ENCODE assay signal across 22 cellular contexts in genomic region chr14:96119947-96120346, GRCh38.
DNase-seq lines count a peak whose midpoint lies in the region; ATAC-seq and TF ChIP-seq lines count a peak whose summit lies in the region.
"Had no signal": no experiment of that assay in that cellular context is flagged by ENCODE, and none has a peak within 500 bp of the region (broad histone marks: within the 10 kb centered on the region; RNA-seq: fewer than 3 reads in every experiment).

No MANE protein-coding gene starts in this region.

- H3K9me3 Mint-ChIP-seq in stimulated activated naive B cell treated with anti-CD40 and anti-IgM and Interleukin-4, amounts not matched to agents 10 μg/mL and 1 μg/mL and 100 μg/mL, for 72 hours = peaks cover 0 to 10% of the 10 kb centered on the region in 2 donors
- H3K9me3 Mint-ChIP-seq in activated CD8-positive, alpha-beta memory T cell treated with anti-CD3 and anti-CD28 coated beads, Interleukin-2, amount 10 ng/mL, durations not matched to agents 7 days and 5 days (ENCODE audit: low read depth) = no peaks in the 10 kb centered on the region

- H3K9me3 ChIP-seq in PC-9 (ENCODE audit: insufficient read depth, low read depth) (no peaks in the 10 kb centered on the region), spleen (peaks cover 0 to 7% (median 0%) of the 10 kb centered on the region in 8 donors)
- H3K9me3 ChIP-seq: neutrophil had no signal

- DNase-seq in DMS53 (lab: John Stamatoyannopoulos, UW) (peak; percentile 9), DMS53 treated with DMSO at 0.1 percent for 48 hours (lab: John Stamatoyannopoulos, UW; ENCODE audit: unreplicated experiment) (no peak), PC-9 (peak in 1 of 2 experiments; percentile 35), fibroblast of gingiva (ENCODE audit: low read depth) (peak; percentile 56), DMS153 treated with DMSO at 0.1 percent for 48 hours (lab: John Stamatoyannopoulos, UW; ENCODE audit: unreplicated experiment) (no peak), spleen (no peak)
- DNase-seq in stimulated activated naive B cell treated with anti-CD40 and anti-IgM and Interleukin-4, amounts not matched to agents 10 μg/mL and 1 μg/mL and 100 μg/mL, for 72 hours = no peak
- no peak for DNase-seq in activated CD8-positive, alpha-beta memory T cell treated with anti-CD3 and anti-CD28 coated beads, Interleukin-2, amount 10 ng/mL, durations not matched to agents 7 days and 5 days
- DNase-seq: activated CD8-positive, alpha-beta memory T cell treated with anti-CD3 and anti-CD28 coated beads, Interleukin-2, amount 50 U/mL, for 4 hours; CD4-positive, alpha-beta T cell; erythroblast; foreskin keratinocyte; heart right ventricle; Karpas-422; left colon; NCI-H1436 treated with DMSO at 0.1 percent for 48 hours; NCI-H510A; stimulated activated CD4-positive, alpha-beta T cell treated with anti-CD3 and anti-CD28 coated beads, Interleukin-1b, Interleukin-23, amount 100 ng/mL, for 48 hours had no signal

- H3K4me3 ChIP-seq in PC-9 (no peak overlapping the region), spleen (no peak overlapping the region)
- H3K4me3 ChIP-seq: heart right ventricle had no signal

- no peaks in the 10 kb centered on the region for H3K9me2 ChIP-seq in PC-9 (ENCODE audit: insufficient read depth)

- no TSS peak for BruUV-seq in PC-9 (replicated peaks; lab: Mats Ljungman, UMichigan)

- WGBS in spleen, 5 donors = 53 to 70% (median 60%) methylated on average over 2 of the region's 2 CpGs

- H3K36me3 ChIP-seq in PC-9 (ENCODE audit: low read depth) (no peaks in the 10 kb centered on the region), spleen (no peaks in the 10 kb centered on the region)
- H3K36me3 ChIP-seq: heart right ventricle, neutrophil had no signal

- no peak overlapping the region for H2AFZ ChIP-seq in PC-9

- peak overlapping the region; percentile 90 for H3K27ac ChIP-seq in PC-9
- peak overlapping the region in 2 of 8 donors; percentile 11 to 44 for H3K27ac ChIP-seq in spleen
- H3K27ac ChIP-seq: 22Rv1, foreskin keratinocyte, heart right ventricle, neutrophil had no signal

- H4K20me1 ChIP-seq in PC-9 (ENCODE audit: insufficient read depth) = no peaks in the 10 kb centered on the region

- no peaks in the 10 kb centered on the region for H3K79me2 ChIP-seq in PC-9 (ENCODE audit: low read depth)

- TF ChIP-seq CTCF in PC-9 (conservative IDR thresholded peaks at IDR 0.05) (no peak), spleen (IDR thresholded peaks at IDR 0.05 in 8 of 11, conservative IDR thresholded peaks at IDR 0.05 in 3 of 11) (no peak)

- no peak overlapping the region for H3K4me3 Mint-ChIP-seq in stimulated activated naive B cell treated with anti-CD40 and anti-IgM and Interleukin-4, amounts not matched to agents 10 μg/mL and 1 μg/mL and 100 μg/mL, for 72 hours
- H3K4me3 Mint-ChIP-seq in activated CD8-positive, alpha-beta memory T cell treated with anti-CD3 and anti-CD28 coated beads, Interleukin-2, amount 10 ng/mL, durations not matched to agents 7 days and 5 days = no peak overlapping the region
- H3K4me3 Mint-ChIP-seq: brain; CD4-positive, alpha-beta T cell; memory B cell had no signal

- ATAC-seq in stimulated activated naive B cell treated with anti-CD40 and anti-IgM and Interleukin-4, amounts not matched to agents 10 μg/mL and 1 μg/mL and 100 μg/mL, for 72 hours (replicated peaks) = peak; percentile 27 to 36
- ATAC-seq in activated CD8-positive, alpha-beta memory T cell treated with anti-CD3 and anti-CD28 coated beads, Interleukin-2, amount 10 ng/mL, durations not matched to agents 7 days and 5 days = no peak
- ATAC-seq: foreskin keratinocyte, heart right ventricle, left colon had no signal

- H3K36me3 Mint-ChIP-seq in stimulated activated naive B cell treated with anti-CD40 and anti-IgM and Interleukin-4, amounts not matched to agents 10 μg/mL and 1 μg/mL and 100 μg/mL, for 72 hours = peaks cover 0 to 2% of the 10 kb centered on the region in 2 donors
- H3K36me3 Mint-ChIP-seq in activated CD8-positive, alpha-beta memory T cell treated with anti-CD3 and anti-CD28 coated beads, Interleukin-2, amount 10 ng/mL, durations not matched to agents 7 days and 5 days = no peaks in the 10 kb centered on the region
- H3K36me3 Mint-ChIP-seq: brain had no signal

- H3K4me2 ChIP-seq in PC-9 = peak overlapping the region; percentile 61

- peaks cover 0 to 10% of the 10 kb centered on the region in 2 donors for H3K27me3 Mint-ChIP-seq in stimulated activated naive B cell treated with anti-CD40 and anti-IgM and Interleukin-4, amounts not matched to agents 10 μg/mL and 1 μg/mL and 100 μg/mL, for 72 hours
- H3K27me3 Mint-ChIP-seq in activated CD8-positive, alpha-beta memory T cell treated with anti-CD3 and anti-CD28 coated beads, Interleukin-2, amount 10 ng/mL, durations not matched to agents 7 days and 5 days = peaks cover 23% of the 10 kb centered on the region
- H3K27me3 Mint-ChIP-seq: brain; CD4-positive, alpha-beta T cell had no signal

- H3K4me1 ChIP-seq in PC-9 (replicated peaks; ENCODE audit: insufficient read depth) (peaks cover 80% of the 10 kb centered on the region), spleen (peaks cover 0 to 12% (median under 1%) of the 10 kb centered on the region in 6 donors)
- H3K4me1 ChIP-seq: foreskin keratinocyte, heart right ventricle had no signal

- CTCF ChIA-PET in PC-9 (lab: Charles Lee) = no interaction called here
- CTCF ChIA-PET in activated CD8-positive, alpha-beta memory T cell treated with anti-CD3 and anti-CD28 coated beads, Interleukin-2, amount 10 ng/mL, durations not matched to agents 7 days and 5 days (lab: Charles Lee) = no interaction called here

- H3K27me3 ChIP-seq in PC-9 (ENCODE audit: insufficient read depth, low read depth) (no peaks in the 10 kb centered on the region), spleen (replicated peaks in 1 of 7) (peaks cover 0 to 4% (median 0%) of the 10 kb centered on the region in 7 donors)

- no peak for TF ChIP-seq POLR2A in spleen (IDR thresholded peaks at IDR 0.05)

- peaks cover 14 to 18% of the 10 kb centered on the region in 2 donors for H3K4me1 Mint-ChIP-seq in stimulated activated naive B cell treated with anti-CD40 and anti-IgM and Interleukin-4, amounts not matched to agents 10 μg/mL and 1 μg/mL and 100 μg/mL, for 72 hours
- H3K4me1 Mint-ChIP-seq in activated CD8-positive, alpha-beta memory T cell treated with anti-CD3 and anti-CD28 coated beads, Interleukin-2, amount 10 ng/mL, durations not matched to agents 7 days and 5 days = peaks cover 3% of the 10 kb centered on the region
- H3K4me1 Mint-ChIP-seq: memory B cell had no signal

- peaks cover 62% of the 10 kb centered on the region for H3F3A ChIP-seq in PC-9 (ENCODE audit: insufficient read depth, low read depth)

- no peak overlapping the region for H3K27ac Mint-ChIP-seq in stimulated activated naive B cell treated with anti-CD40 and anti-IgM and Interleukin-4, amounts not matched to agents 10 μg/mL and 1 μg/mL and 100 μg/mL, for 72 hours
- H3K27ac Mint-ChIP-seq in activated CD8-positive, alpha-beta memory T cell treated with anti-CD3 and anti-CD28 coated beads, Interleukin-2, amount 10 ng/mL, durations not matched to agents 7 days and 5 days = no peak overlapping the region
- H3K27ac Mint-ChIP-seq: brain; CD4-positive, alpha-beta T cell; memory B cell had no signal

- POLR2A ChIA-PET in PC-9 (lab: Charles Lee; ENCODE audit: unreplicated experiment) = no interaction called here

- intact Hi-C loops in PC-9 (cut with micrococcal nuclease; ENCODE audit: unreplicated experiment) = no loop called here
- intact Hi-C loops in spleen (cut with DNase I; ENCODE audit: low total_unique reads) = no loop called here

Comparison
In these comparisons a context has a peak if more than half of its experiments do, and no peak if none do; other contexts are left out.
1. DNase-seq: peak in DMS53 (single experiment) and fibroblast of gingiva (single experiment); none in DMS53 treated with DMSO at 0.1 percent for 48 hours (single experiment), stimulated activated naive B cell treated with anti-CD40 and anti-IgM and Interleukin-4, amounts not matched to agents 10 μg/mL and 1 μg/mL and 100 μg/mL, for 72 hours (single experiment), activated CD8-positive, alpha-beta memory T cell treated with anti-CD3 and anti-CD28 coated beads, Interleukin-2, amount 10 ng/mL, durations not matched to agents 7 days and 5 days (single experiment), DMS153 treated with DMSO at 0.1 percent for 48 hours (single experiment) and spleen (single experiment).